Comparison of ENCODE assay signal across 9 cellular contexts in genomic region chr3:194070220-194070633, GRCh38.
A peak's percentile ranks its signal among the peaks of the same experiment; 100 is the strongest.
DNase-seq lines count a peak whose midpoint lies in the region; ATAC-seq, FAIRE-seq and TF ChIP-seq lines count a peak whose summit lies in the region.
"Had no signal": no experiment of that assay in that cellular context is flagged by ENCODE, and none has a peak within 500 bp of the region (broad histone marks: within the 10 kb centered on the region; RNA-seq: fewer than 3 reads in every experiment).

No MANE protein-coding gene starts in this region.

- H3K36me3 ChIP-seq in body of pancreas (replicated peaks in 1 of 2; ENCODE audit: insufficient read depth in 1 of 2, low read depth in 2 of 2), result no peaks in the 10 kb centered on the region
- no peaks in the 10 kb centered on the region for H3K36me3 ChIP-seq in mucosa of rectum (ENCODE audit: control insufficient read depth in 2 of 2, insufficient read depth in 2 of 2, low read length in 2 of 2)
- no peaks in the 10 kb centered on the region for H3K36me3 ChIP-seq in vagina
- H3K36me3 ChIP-seq: ovary had no signal

- H3K4me1 Mint-ChIP-seq in stimulated activated naive CD8-positive, alpha-beta T cell treated with anti-CD3 and anti-CD28 coated beads, Interleukin-15, Interleukin-2, amounts not matched to agents 100 ng/mL and 50 ng/mL, for 24 hours (ENCODE audit: low read depth), result peaks cover 32% of the 10 kb centered on the region

- intact Hi-C loops in body of pancreas (cut with DNase I) (no loop called here), vagina (cut with DNase I) (loop anchor here (10.0 kb wide), 1 partner anchor 65 kb away; the partner anchor contains the start of gene HES1)

- H3K9ac ChIP-seq in mucosa of rectum (ENCODE audit: low read depth in 1 of 2, low read length in 2 of 2), result peak overlapping the region; percentile 63 to 69

- no peaks in the 10 kb centered on the region for H3K36me3 Mint-ChIP-seq in stimulated activated naive CD8-positive, alpha-beta T cell treated with anti-CD3 and anti-CD28 coated beads, Interleukin-15, Interleukin-2, amounts not matched to agents 100 ng/mL and 50 ng/mL, for 24 hours (ENCODE audit: low read depth)

- TF ChIP-seq POLR2A in body of pancreas (IDR thresholded peaks at IDR 0.05) (no peak), vagina (IDR thresholded peaks at IDR 0.05) (no peak), GM12892 (IDR thresholded peaks at IDR 0.05; ENCODE audit: low read depth, low read length) (no peak)

- H3K4me3 ChIP-seq in body of pancreas (no peak overlapping the region), mucosa of rectum (ENCODE audit: low read length in 2 of 2) (peak overlapping the region; percentile 50 to 67), vagina (peak overlapping the region; percentile 43 to 63)

- no peaks in the 10 kb centered on the region for H3K9me3 Mint-ChIP-seq in stimulated activated naive CD8-positive, alpha-beta T cell treated with anti-CD3 and anti-CD28 coated beads, Interleukin-15, Interleukin-2, amounts not matched to agents 100 ng/mL and 50 ng/mL, for 24 hours

- peaks cover 28% of the 10 kb centered on the region for H3K4me1 ChIP-seq in body of pancreas
- peaks cover 18% of the 10 kb centered on the region in 2 donors for H3K4me1 ChIP-seq in mucosa of rectum (ENCODE audit: control insufficient read depth in 2 of 2, insufficient read depth in 2 of 2, low read length in 2 of 2)
- H3K4me1 ChIP-seq in vagina, result peaks cover 19% of the 10 kb centered on the region

- no peak for ATAC-seq in stimulated activated naive CD8-positive, alpha-beta T cell treated with anti-CD3 and anti-CD28 coated beads, Interleukin-15, Interleukin-2, amounts not matched to agents 100 U/mL and 50 U/mL, for 24 hours
- ATAC-seq in body of pancreas, result no peak

- H3K27me3 Mint-ChIP-seq in stimulated activated naive CD8-positive, alpha-beta T cell treated with anti-CD3 and anti-CD28 coated beads, Interleukin-15, Interleukin-2, amounts not matched to agents 100 ng/mL and 50 ng/mL, for 24 hours, result peaks cover 57% of the 10 kb centered on the region

- peak overlapping the region; percentile 67 for H3K27ac Mint-ChIP-seq in stimulated activated naive CD8-positive, alpha-beta T cell treated with anti-CD3 and anti-CD28 coated beads, Interleukin-15, Interleukin-2, amounts not matched to agents 100 ng/mL and 50 ng/mL, for 24 hours

- TF ChIP-seq CTCF in body of pancreas (IDR thresholded peaks at IDR 0.05), result peak in 1 of 7 experiments; percentile 2
- TF ChIP-seq CTCF in vagina (IDR thresholded peaks at IDR 0.05), result no peak

- H3K9me3 ChIP-seq in body of pancreas, result no peaks in the 10 kb centered on the region
- H3K9me3 ChIP-seq in mucosa of rectum (ENCODE audit: control insufficient read depth in 2 of 2, low read length in 2 of 2), result no peaks in the 10 kb centered on the region
- H3K9me3 ChIP-seq in vagina, result no peaks in the 10 kb centered on the region
- H3K9me3 ChIP-seq: ovary had no signal

- no peak for FAIRE-seq in GM12892 (lab: Jason Lieb, UNC)

- peak overlapping the region; percentile 92 to 99 (median 98) for H3K27ac ChIP-seq in body of pancreas
- peak overlapping the region; percentile 65 to 71 for H3K27ac ChIP-seq in mucosa of rectum (ENCODE audit: low read depth in 2 of 2, low read length in 2 of 2)
- no peak overlapping the region for H3K27ac ChIP-seq in vagina

- no peak for DNase-seq in stimulated activated naive CD8-positive, alpha-beta T cell treated with anti-CD3 and anti-CD28 coated beads, Interleukin-15, Interleukin-2, amounts not matched to agents 100 U/mL and 50 U/mL, for 24 hours
- peak in 3 of 4 donors; percentile 87 to 89 (median 88) for DNase-seq in body of pancreas
- no peak for DNase-seq in vagina (ENCODE audit: extremely low spot score in 2 of 2)
- no peak for DNase-seq in GM12892 (ENCODE audit: insufficient read length)
- DNase-seq in activated effector memory CD4-positive, alpha-beta T cell treated with anti-CD3 and anti-CD28 coated beads, Interleukin-2, amount 50 U/mL, for 16 hours, result no peak
- no peak for DNase-seq in NCI-H146 treated with DMSO at 0.1 percent for 48 hours (lab: John Stamatoyannopoulos, UW; ENCODE audit: unreplicated experiment)

- H3K27me3 ChIP-seq in body of pancreas (no peaks in the 10 kb centered on the region), mucosa of rectum (ENCODE audit: control insufficient read depth in 2 of 2, insufficient read depth in 2 of 2, low read length in 2 of 2) (no peaks in the 10 kb centered on the region), vagina (no peaks in the 10 kb centered on the region)
- H3K27me3 ChIP-seq: ovary had no signal

- 56 to 93% methylated on average over 9 to 15 of the region's 15 CpGs for WGBS in body of pancreas, 2 donors

- peak overlapping the region; percentile 64 for H3K4me3 Mint-ChIP-seq in stimulated activated naive CD8-positive, alpha-beta T cell treated with anti-CD3 and anti-CD28 coated beads, Interleukin-15, Interleukin-2, amounts not matched to agents 100 ng/mL and 50 ng/mL, for 24 hours

Comparison
In these comparisons a context has a peak if more than half of its experiments do, and no peak if none do; other contexts are left out.
1. DNase-seq: peak in body of pancreas (3 of 4); none in stimulated activated naive CD8-positive, alpha-beta T cell treated with anti-CD3 and anti-CD28 coated beads, Interleukin-15, Interleukin-2, amounts not matched to agents 100 U/mL and 50 U/mL, for 24 hours (single experiment), vagina (0 of 2), GM12892 (single experiment), activated effector memory CD4-positive, alpha-beta T cell treated with anti-CD3 and anti-CD28 coated beads, Interleukin-2, amount 50 U/mL, for 16 hours (single experiment) and NCI-H146 treated with DMSO at 0.1 percent for 48 hours (single experiment).
2. H3K4me3 ChIP-seq: peak in mucosa of rectum (2 of 2) and vagina (2 of 2); none in body of pancreas (0 of 2).